Comparison of ENCODE assay signal across 8 cellular contexts in the genomic region with DNA sequence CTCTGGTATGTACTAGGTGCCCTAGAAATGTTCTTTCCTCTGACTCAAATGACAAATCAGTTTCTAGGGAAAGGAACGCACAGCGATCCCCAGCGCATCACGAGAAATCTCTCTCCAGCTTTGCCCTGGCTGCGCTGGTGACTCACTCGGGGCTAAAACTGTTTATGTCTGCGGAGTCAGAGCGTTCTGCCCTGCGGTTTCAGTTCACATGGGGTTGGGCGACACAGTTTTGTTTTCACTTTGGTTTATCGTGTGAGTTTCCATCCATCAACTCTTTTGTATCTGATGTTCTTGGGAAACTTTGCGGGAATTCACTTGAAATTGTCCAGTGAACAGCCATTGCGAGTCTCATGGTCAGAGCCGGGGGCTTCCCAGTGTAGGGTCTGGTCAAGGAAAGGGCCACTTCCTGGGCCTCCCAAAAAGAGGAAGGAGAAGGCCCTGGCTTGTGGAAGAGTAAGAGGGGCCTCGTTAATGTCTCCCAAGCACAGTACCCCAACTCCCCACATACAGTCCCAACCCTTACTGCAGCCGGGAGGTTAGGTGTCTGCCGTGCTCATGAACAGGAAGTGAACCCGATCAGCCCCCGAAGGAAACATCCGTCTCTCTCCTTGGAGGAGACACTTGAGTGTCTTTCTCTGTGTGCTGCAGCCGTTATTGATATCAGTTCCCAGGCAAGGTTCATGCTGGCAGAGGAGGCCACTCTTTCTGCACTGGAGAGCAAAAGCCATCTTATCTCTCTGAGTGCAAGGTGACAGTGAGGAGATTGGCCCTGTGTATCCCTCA.
DNase-seq lines count a peak whose midpoint lies in the region; ATAC-seq and TF ChIP-seq lines count a peak whose summit lies in the region.

No MANE protein-coding gene starts in this region.

- DNase-seq in Karpas-422 = no peak
- DNase-seq in activated CD8-positive, alpha-beta memory T cell treated with anti-CD3 and anti-CD28 coated beads, Interleukin-2, amount 50 U/mL, for 4 hours = peak; percentile 68
- peak in 1 of 3 donors; percentile 37 for DNase-seq in right lobe of liver
- DNase-seq in stimulated activated effector memory CD8-positive, alpha-beta T cell treated with anti-CD3 and anti-CD28 coated beads, Interleukin-12 subunit alpha, Interleukin-12 subunit beta, amount 100 ng/mL, for 72 hours (ENCODE audit: low spot score in 2 of 2) = peak; percentile 55 to 88
- DNase-seq in uterus = no peak
- DNase-seq in NCI-H1436 (lab: John Stamatoyannopoulos, UW) = no peak

- WGBS in right lobe of liver (ENCODE audit: insufficient coverage, low coverage, low lambda C conversion rate, missing lambda C conversion rate) = 61% methylated on average over 18 of the region's 21 CpGs

- peak overlapping the region; percentile 98 for H3K27ac Mint-ChIP-seq in stimulated activated effector memory CD8-positive, alpha-beta T cell treated with anti-CD3 and anti-CD28 coated beads, Interleukin-12 subunit alpha, Interleukin-12 subunit beta, amount 100 ng/mL, for 72 hours

- H2AFZ ChIP-seq in Karpas-422 (ENCODE audit: low read length) = no peak overlapping the region

- TF ChIP-seq CTCF in DOHH2 (IDR thresholded peaks at IDR 0.05; ENCODE audit: low read depth, low read length, poor library complexity, severe bottlenecking) (no peak), right lobe of liver (IDR thresholded peaks at IDR 0.05) (no peak), uterus (IDR thresholded peaks at IDR 0.05) (no peak)

- no peak for TF ChIP-seq POLR2A in right lobe of liver (IDR thresholded peaks at IDR 0.05)
- TF ChIP-seq POLR2A in uterus (IDR thresholded peaks at IDR 0.05) = no peak

- H3K9me3 ChIP-seq in DOHH2 (ENCODE audit: control insufficient read depth, insufficient read depth, low read length) = no peaks in the 10 kb centered on the region
- H3K9me3 ChIP-seq in Karpas-422 (ENCODE audit: low read length) = peaks cover 10% of the 10 kb centered on the region
- no peaks in the 10 kb centered on the region for H3K9me3 ChIP-seq in right lobe of liver
- H3K9me3 ChIP-seq in uterus = no peaks in the 10 kb centered on the region

- H4K20me1 ChIP-seq in DOHH2 (ENCODE audit: control insufficient read depth, insufficient read depth, low read depth, low read length) (no peaks in the 10 kb centered on the region), Karpas-422 (ENCODE audit: insufficient read depth, low read depth, low read length) (no peaks in the 10 kb centered on the region)

- H3K4me2 ChIP-seq in DOHH2 (ENCODE audit: low read length) = peak overlapping the region; percentile 54
- H3K4me2 ChIP-seq in Karpas-422 (ENCODE audit: low read depth, low read length, poor library complexity, severe bottlenecking) = peak overlapping the region; percentile 5

- H3K4me1 ChIP-seq in DOHH2 (ENCODE audit: control insufficient read depth, low read length) (peaks cover 11% of the 10 kb centered on the region), Karpas-422 (ENCODE audit: low read length) (no peaks in the 10 kb centered on the region), right lobe of liver (peaks cover 0 to 16% (median 0%) of the 10 kb centered on the region in 4 donors), uterus (no peaks in the 10 kb centered on the region)

- H3K4me3 ChIP-seq in DOHH2 (ENCODE audit: low read length) = peak overlapping the region; percentile 41
- H3K4me3 ChIP-seq in Karpas-422 (ENCODE audit: low read length) = no peak overlapping the region
- no peak overlapping the region for H3K4me3 ChIP-seq in right lobe of liver
- no peak overlapping the region for H3K4me3 ChIP-seq in uterus

- intact Hi-C loops in right lobe of liver (cut with DNase I) (no loop called here), uterus (cut with DNase I; ENCODE audit: low total_unique reads) (no loop called here)

- ATAC-seq in GM21576 (IDR thresholded peaks at IDR 0.05; ENCODE audit: unreplicated experiment) = peak; percentile 97
- ATAC-seq in right lobe of liver = peak; percentile 48 to 66 (median 58)
- ATAC-seq in stimulated activated effector memory CD8-positive, alpha-beta T cell treated with anti-CD3 and anti-CD28 coated beads, Interleukin-12 subunit alpha, Interleukin-12 subunit beta, amount 100 ng/mL, for 72 hours = peak; percentile 98

- H3K79me2 ChIP-seq in DOHH2 (ENCODE audit: control insufficient read depth, low read length) (no peaks in the 10 kb centered on the region), Karpas-422 (ENCODE audit: low read length) (no peaks in the 10 kb centered on the region)

- H3K27ac ChIP-seq in DOHH2 (ENCODE audit: low read depth, low read length) (no peak overlapping the region), Karpas-422 (ENCODE audit: low read length) (no peak overlapping the region), right lobe of liver (no peak overlapping the region), uterus (no peak overlapping the region)

- H3K36me3 Mint-ChIP-seq in stimulated activated effector memory CD8-positive, alpha-beta T cell treated with anti-CD3 and anti-CD28 coated beads, Interleukin-12 subunit alpha, Interleukin-12 subunit beta, amount 100 ng/mL, for 72 hours = peaks cover 11% of the 10 kb centered on the region

- H3K4me3 Mint-ChIP-seq in stimulated activated effector memory CD8-positive, alpha-beta T cell treated with anti-CD3 and anti-CD28 coated beads, Interleukin-12 subunit alpha, Interleukin-12 subunit beta, amount 100 ng/mL, for 72 hours = peak overlapping the region; percentile 77

- no peaks in the 10 kb centered on the region for H3F3A ChIP-seq in DOHH2 (ENCODE audit: control insufficient read depth, insufficient read depth)

- no peaks in the 10 kb centered on the region for H3K27me3 ChIP-seq in DOHH2 (ENCODE audit: control insufficient read depth, low read length)
- H3K27me3 ChIP-seq in Karpas-422 (ENCODE audit: low read length) = no peaks in the 10 kb centered on the region
- no peaks in the 10 kb centered on the region for H3K27me3 ChIP-seq in right lobe of liver
- H3K27me3 ChIP-seq in uterus = no peaks in the 10 kb centered on the region

- no peaks in the 10 kb centered on the region for H3K9me3 Mint-ChIP-seq in stimulated activated effector memory CD8-positive, alpha-beta T cell treated with anti-CD3 and anti-CD28 coated beads, Interleukin-12 subunit alpha, Interleukin-12 subunit beta, amount 100 ng/mL, for 72 hours

- no peak overlapping the region for H3K9ac ChIP-seq in Karpas-422 (ENCODE audit: low read length)

- H3K9me2 ChIP-seq in DOHH2 (replicated peaks; ENCODE audit: control insufficient read depth, low read length) (no peaks in the 10 kb centered on the region), Karpas-422 (replicated peaks; ENCODE audit: insufficient read depth, low read length) (no peaks in the 10 kb centered on the region)

- peaks cover 55% of the 10 kb centered on the region for H3K4me1 Mint-ChIP-seq in stimulated activated effector memory CD8-positive, alpha-beta T cell treated with anti-CD3 and anti-CD28 coated beads, Interleukin-12 subunit alpha, Interleukin-12 subunit beta, amount 100 ng/mL, for 72 hours

- H3K36me3 ChIP-seq in DOHH2 (ENCODE audit: control insufficient read depth, low read length) (no peaks in the 10 kb centered on the region), Karpas-422 (ENCODE audit: insufficient read depth, low read length) (no peaks in the 10 kb centered on the region), right lobe of liver (no peaks in the 10 kb centered on the region), uterus (no peaks in the 10 kb centered on the region)

Comparison
In these comparisons a context has a peak if more than half of its experiments do, and no peak if none do; other contexts are left out.
1. DNase-seq: peak in activated CD8-positive, alpha-beta memory T cell treated with anti-CD3 and anti-CD28 coated beads, Interleukin-2, amount 50 U/mL, for 4 hours (single experiment) and stimulated activated effector memory CD8-positive, alpha-beta T cell treated with anti-CD3 and anti-CD28 coated beads, Interleukin-12 subunit alpha, Interleukin-12 subunit beta, amount 100 ng/mL, for 72 hours (2 of 2); none in Karpas-422 (single experiment), uterus (0 of 2) and NCI-H1436 (single experiment).
2. Peak in every context shown above with its lines, with median percentiles within 50 percentile points of each other: ATAC-seq.